13 cellular contexts compared by ENCODE assay signal in the genomic region with DNA sequence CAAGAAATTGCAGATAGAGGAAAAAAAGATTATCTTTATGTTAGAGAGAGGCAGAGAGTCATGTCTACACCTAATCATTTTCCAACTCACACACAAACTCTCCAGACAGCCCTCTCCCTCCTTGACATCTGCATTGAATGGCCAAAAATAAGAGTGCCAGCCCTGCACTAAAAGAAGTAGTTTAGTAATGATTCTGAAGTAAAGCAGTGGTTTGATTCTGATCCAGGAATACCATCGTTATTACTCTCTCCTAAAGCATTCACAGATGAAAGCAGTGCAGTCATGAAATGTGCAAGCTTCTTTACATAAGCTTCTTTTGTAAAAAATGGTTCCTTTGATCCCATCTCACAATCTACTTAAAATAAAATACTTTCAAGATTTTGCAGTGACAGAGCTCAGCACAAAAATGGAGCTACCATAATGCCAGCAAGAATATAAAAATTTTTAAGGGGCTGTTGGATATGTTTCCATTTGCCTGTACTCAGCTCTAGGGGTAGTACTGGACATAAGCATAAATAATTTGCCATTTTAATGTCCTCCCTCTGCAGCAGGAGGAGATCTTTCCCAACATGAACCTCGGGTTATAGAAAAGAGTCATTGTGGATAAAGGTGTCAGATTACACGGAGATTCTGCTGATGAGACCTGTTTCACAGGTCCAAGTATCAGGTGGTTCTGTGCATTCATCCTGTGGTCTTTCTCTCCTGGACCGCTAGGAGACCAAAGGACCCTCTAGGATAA.
A peak's percentile ranks its signal among the peaks of the same experiment; 100 is the strongest.
DNase-seq lines count a peak whose midpoint lies in the region; ATAC-seq and TF ChIP-seq lines count a peak whose summit lies in the region.
"Had no signal": no experiment of that assay in that cellular context is flagged by ENCODE, and none has a peak within 500 bp of the region (broad histone marks: within the 10 kb centered on the region; RNA-seq: fewer than 3 reads in every experiment).

No MANE protein-coding gene starts in this region.

- H3K36me3 ChIP-seq in brain microvascular endothelial cell (replicated peaks) = no peaks in the 10 kb centered on the region
- no peaks in the 10 kb centered on the region for H3K36me3 ChIP-seq in tibial artery
- H3K36me3 ChIP-seq: SJCRH30 had no signal

- TF ChIP-seq CTCF in brain microvascular endothelial cell (IDR thresholded peaks at IDR 0.05; ENCODE audit: low read depth, low read length, missing control alignments) = no peak
- no peak for TF ChIP-seq CTCF in WTC11 (IDR thresholded peaks at IDR 0.05)
- no peak for TF ChIP-seq CTCF in tibial artery (IDR thresholded peaks at IDR 0.05)

- peak; percentile 7 for DNase-seq in Daoy (ENCODE audit: low read depth)
- peak; percentile 7 for DNase-seq in NCI-H1092 treated with DMSO at 0.1 percent for 48 hours (lab: John Stamatoyannopoulos, UW)
- DNase-seq in brain microvascular endothelial cell = peak; percentile 43
- DNase-seq in renal cortical epithelial cell (ENCODE audit: low read depth) = peak; percentile 76
- DNase-seq in WTC11 (ENCODE audit: low spot score) = no peak
- DNase-seq in tibial artery = no peak
- no peak for DNase-seq in GF-D8 (lab: John Stamatoyannopoulos, UW)
- DNase-seq: activated B cell treated with CpG ODN at 0.5 μM for 24 hours; activated T-cell treated with anti-CD3 and anti-CD28 coated beads, Interleukin-2, amount 50 U/mL, for 72 hours; NCI-H2107; SJCRH30; stimulated activated naive CD4-positive, alpha-beta T cell had no signal

- no peaks in the 10 kb centered on the region for H3K27me3 Mint-ChIP-seq in WTC11 (ENCODE audit: low read depth)
- H3K27me3 Mint-ChIP-seq: activated B cell treated with CpG ODN at 0.5 μM for 24 hours had no signal

- no peak overlapping the region for H3K4me3 ChIP-seq in brain microvascular endothelial cell (ENCODE audit: low read depth, low read length)
- no peak overlapping the region for H3K4me3 ChIP-seq in tibial artery
- H3K4me3 ChIP-seq: neural progenitor cell, SJCRH30 had no signal

- in situ Hi-C loops in brain microvascular endothelial cell (cut with HindIII; ENCODE audit: low pct_ligation_motif_present, low sequenced_read_pairs) = no loop called here

- intact Hi-C loops in tibial artery (cut with DNase I; ENCODE audit: low total_unique reads) = no loop called here

- peaks cover 54% of the 10 kb centered on the region for H3K9me3 Mint-ChIP-seq in WTC11

- H3K4me1 ChIP-seq in tibial artery = peaks cover 0 to 15% (median 0%) of the 10 kb centered on the region in 4 donors
- H3K4me1 ChIP-seq: neural progenitor cell, SJCRH30 had no signal

- H3K36me3 Mint-ChIP-seq in WTC11 = peaks cover 38% of the 10 kb centered on the region
- H3K36me3 Mint-ChIP-seq: neural progenitor cell had no signal

- no peaks in the 10 kb centered on the region for H3K27me3 ChIP-seq in brain microvascular endothelial cell (replicated peaks)
- no peaks in the 10 kb centered on the region for H3K27me3 ChIP-seq in tibial artery
- H3K27me3 ChIP-seq: neural progenitor cell, SJCRH30 had no signal

- CTCF ChIA-PET in WTC11 (lab: Charles Lee) = no interaction called here

- H3K27ac Mint-ChIP-seq in WTC11 = no peak overlapping the region
- H3K27ac Mint-ChIP-seq: activated B cell treated with CpG ODN at 0.5 μM for 24 hours; activated T-cell treated with anti-CD3 and anti-CD28 coated beads, Interleukin-2, amount 50 U/mL, for 72 hours; neural progenitor cell had no signal

- H3K27ac ChIP-seq in brain microvascular endothelial cell = no peak overlapping the region
- H3K27ac ChIP-seq in tibial artery = no peak overlapping the region
- H3K27ac ChIP-seq: neural progenitor cell, SJCRH30 had no signal

- no peak for ATAC-seq in WTC11
- ATAC-seq: activated T-cell treated with anti-CD3 and anti-CD28 coated beads, Interleukin-2, amount 50 U/mL, for 72 hours had no signal

- POLR2A ChIA-PET in WTC11 (lab: Charles Lee) = no interaction called here

- H3K9me3 ChIP-seq in tibial artery = peaks cover 0 to 15% (median 0%) of the 10 kb centered on the region in 3 donors

- H3K4me1 Mint-ChIP-seq in WTC11 = peaks cover 9% of the 10 kb centered on the region
- H3K4me1 Mint-ChIP-seq: activated B cell treated with CpG ODN at 0.5 μM for 24 hours had no signal

- no peak overlapping the region for H3K4me3 Mint-ChIP-seq in WTC11
- H3K4me3 Mint-ChIP-seq: activated B cell treated with CpG ODN at 0.5 μM for 24 hours; activated T-cell treated with anti-CD3 and anti-CD28 coated beads, Interleukin-2, amount 50 U/mL, for 72 hours; neural progenitor cell had no signal

TF ChIP-seq in WTC11, 78 proteins besides CTCF, POLR2A, EP300 and RAD21 (continues in another document):
- TF ChIP-seq SOX15 (CRISPR knock-in tag; IDR thresholded peaks at IDR 0.05) (no peak), JAZF1 (CRISPR knock-in tag; IDR thresholded peaks at IDR 0.05) (no peak), GABPB1 (CRISPR knock-in tag; IDR thresholded peaks at IDR 0.05) (no peak), KAT7 (CRISPR knock-in tag; IDR thresholded peaks at IDR 0.05; ENCODE audit: borderline replicate concordance) (no peak), GTF2I (CRISPR knock-in tag; conservative IDR thresholded peaks at IDR 0.05) (no peak), FOXK1 (CRISPR knock-in tag; IDR thresholded peaks at IDR 0.05) (no peak)
- TF ChIP-seq, protein P1, sequence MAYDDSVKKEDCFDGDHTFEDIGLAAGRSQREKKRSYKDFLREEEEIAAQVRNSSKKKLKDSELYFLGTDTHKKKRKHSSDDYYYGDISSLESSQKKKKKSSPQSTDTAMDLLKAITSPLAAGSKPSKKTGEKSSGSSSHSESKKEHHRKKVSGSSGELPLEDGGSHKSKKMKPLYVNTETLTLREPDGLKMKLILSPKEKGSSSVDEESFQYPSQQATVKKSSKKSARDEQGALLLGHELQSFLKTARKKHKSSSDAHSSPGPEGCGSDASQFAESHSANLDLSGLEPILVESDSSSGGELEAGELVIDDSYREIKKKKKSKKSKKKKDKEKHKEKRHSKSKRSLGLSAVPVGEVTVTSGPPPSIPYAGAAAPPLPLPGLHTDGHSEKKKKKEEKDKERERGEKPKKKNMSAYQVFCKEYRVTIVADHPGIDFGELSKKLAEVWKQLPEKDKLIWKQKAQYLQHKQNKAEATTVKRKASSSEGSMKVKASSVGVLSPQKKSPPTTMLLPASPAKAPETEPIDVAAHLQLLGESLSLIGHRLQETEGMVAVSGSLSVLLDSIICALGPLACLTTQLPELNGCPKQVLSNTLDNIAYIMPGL (CRISPR knock-in tag; IDR thresholded peaks at IDR 0.05) = no peak
- TF ChIP-seq, protein P2, sequence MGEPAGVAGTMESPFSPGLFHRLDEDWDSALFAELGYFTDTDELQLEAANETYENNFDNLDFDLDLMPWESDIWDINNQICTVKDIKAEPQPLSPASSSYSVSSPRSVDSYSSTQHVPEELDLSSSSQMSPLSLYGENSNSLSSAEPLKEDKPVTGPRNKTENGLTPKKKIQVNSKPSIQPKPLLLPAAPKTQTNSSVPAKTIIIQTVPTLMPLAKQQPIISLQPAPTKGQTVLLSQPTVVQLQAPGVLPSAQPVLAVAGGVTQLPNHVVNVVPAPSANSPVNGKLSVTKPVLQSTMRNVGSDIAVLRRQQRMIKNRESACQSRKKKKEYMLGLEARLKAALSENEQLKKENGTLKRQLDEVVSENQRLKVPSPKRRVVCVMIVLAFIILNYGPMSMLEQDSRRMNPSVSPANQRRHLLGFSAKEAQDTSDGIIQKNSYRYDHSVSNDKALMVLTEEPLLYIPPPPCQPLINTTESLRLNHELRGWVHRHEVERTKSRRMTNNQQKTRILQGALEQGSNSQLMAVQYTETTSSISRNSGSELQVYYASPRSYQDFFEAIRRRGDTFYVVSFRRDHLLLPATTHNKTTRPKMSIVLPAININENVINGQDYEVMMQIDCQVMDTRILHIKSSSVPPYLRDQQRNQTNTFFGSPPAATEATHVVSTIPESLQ (CRISPR knock-in tag; IDR thresholded peaks at IDR 0.05) = no peak
- TF ChIP-seq, protein P3, sequence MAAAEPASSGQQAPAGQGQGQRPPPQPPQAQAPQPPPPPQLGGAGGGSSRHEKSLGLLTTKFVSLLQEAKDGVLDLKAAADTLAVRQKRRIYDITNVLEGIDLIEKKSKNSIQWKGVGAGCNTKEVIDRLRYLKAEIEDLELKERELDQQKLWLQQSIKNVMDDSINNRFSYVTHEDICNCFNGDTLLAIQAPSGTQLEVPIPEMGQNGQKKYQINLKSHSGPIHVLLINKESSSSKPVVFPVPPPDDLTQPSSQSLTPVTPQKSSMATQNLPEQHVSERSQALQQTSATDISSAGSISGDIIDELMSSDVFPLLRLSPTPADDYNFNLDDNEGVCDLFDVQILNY (CRISPR knock-in tag; IDR thresholded peaks at IDR 0.05) = no peak
- TF ChIP-seq, protein P4, sequence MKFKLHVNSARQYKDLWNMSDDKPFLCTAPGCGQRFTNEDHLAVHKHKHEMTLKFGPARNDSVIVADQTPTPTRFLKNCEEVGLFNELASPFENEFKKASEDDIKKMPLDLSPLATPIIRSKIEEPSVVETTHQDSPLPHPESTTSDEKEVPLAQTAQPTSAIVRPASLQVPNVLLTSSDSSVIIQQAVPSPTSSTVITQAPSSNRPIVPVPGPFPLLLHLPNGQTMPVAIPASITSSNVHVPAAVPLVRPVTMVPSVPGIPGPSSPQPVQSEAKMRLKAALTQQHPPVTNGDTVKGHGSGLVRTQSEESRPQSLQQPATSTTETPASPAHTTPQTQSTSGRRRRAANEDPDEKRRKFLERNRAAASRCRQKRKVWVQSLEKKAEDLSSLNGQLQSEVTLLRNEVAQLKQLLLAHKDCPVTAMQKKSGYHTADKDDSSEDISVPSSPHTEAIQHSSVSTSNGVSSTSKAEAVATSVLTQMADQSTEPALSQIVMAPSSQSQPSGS (CRISPR knock-in tag; IDR thresholded peaks at IDR 0.05; ENCODE audit: borderline replicate concordance, low read depth) = no peak

Comparison
In these comparisons a context has a peak if more than half of its experiments do, and no peak if none do; other contexts are left out.
1. DNase-seq: peak in Daoy (single experiment), NCI-H1092 treated with DMSO at 0.1 percent for 48 hours (single experiment), brain microvascular endothelial cell (single experiment) and renal cortical epithelial cell (single experiment); none in WTC11 (single experiment), tibial artery (0 of 2) and GF-D8 (single experiment).